Comparison of ENCODE assay signal across 8 cellular contexts in genomic region chr17:20010099-20010863, GRCh38. TPM values are rescaled to one million over a fixed set of nuclear protein-coding genes. Genes with fewer than 3 reads are reported as not detected.
DNase-seq lines count a peak whose midpoint lies in the region; ATAC-seq, FAIRE-seq and TF ChIP-seq lines count a peak whose summit lies in the region.

No MANE protein-coding gene starts in this region.

- H3K27me3 ChIP-seq in BE2C (peaks cover 21% of the 10 kb centered on the region), left ventricle myocardium inferior (ENCODE audit: low read depth) (peaks cover 71% of the 10 kb centered on the region), pancreas (peaks cover 0 to 14% (median 0%) of the 10 kb centered on the region in 4 donors)

- H3K27ac ChIP-seq in angular gyrus (ENCODE audit: low read depth, low read length) (peak overlapping the region; percentile 92), left ventricle myocardium inferior (replicated peaks) (peak overlapping the region; percentile 87), pancreas (peak overlapping the region in 1 of 4 donors; percentile 11)

- H3K9me3 ChIP-seq in BE2C (no peaks in the 10 kb centered on the region), left ventricle myocardium inferior (replicated peaks) (no peaks in the 10 kb centered on the region), pancreas (no peaks in the 10 kb centered on the region)

- TF ChIP-seq CTCF in BE2C (IDR thresholded peaks at IDR 0.05; ENCODE audit: low read depth, low read length) (peak; percentile 44), left ventricle myocardium inferior (IDR thresholded peaks at IDR 0.05; ENCODE audit: borderline replicate concordance) (peak; percentile 53), pancreas (IDR thresholded peaks at IDR 0.05) (peak in 3 of 4 donors; percentile 11 to 21 (median 19))

- no peaks in the 10 kb centered on the region for H3K4me1 ChIP-seq in BE2C
- peaks cover 18% of the 10 kb centered on the region for H3K4me1 ChIP-seq in left ventricle myocardium inferior
- H3K4me1 ChIP-seq in pancreas = no peaks in the 10 kb centered on the region

- H3K36me3 ChIP-seq in BE2C = no peaks in the 10 kb centered on the region
- H3K36me3 ChIP-seq in left ventricle myocardium inferior = no peaks in the 10 kb centered on the region
- no peaks in the 10 kb centered on the region for H3K36me3 ChIP-seq in pancreas

- no peak for FAIRE-seq in pancreas (lab: Jason Lieb, UNC)

- ATAC-seq in pancreas (peak; percentile 69 to 79 (median 74)), HG03139 (IDR thresholded peaks at IDR 0.05; ENCODE audit: unreplicated experiment) (no peak)

- DNase-seq in BE2C (peak; percentile 6), H4 (ENCODE audit: low spot score) (peak; percentile 64), NCI-H510A (lab: John Stamatoyannopoulos, UW) (peak; percentile 51), left ventricle myocardium inferior (peak; percentile 28), pancreas (peak in 4 of 6 donors; percentile 23 to 58 (median 42)), retina (no peak)

- peak overlapping the region; percentile 37 for H3K4me3 ChIP-seq in BE2C (ENCODE audit: low read depth, low read length)
- peak overlapping the region; percentile 87 for H3K4me3 ChIP-seq in left ventricle myocardium inferior
- peak overlapping the region; percentile 42 to 73 (median 65) for H3K4me3 ChIP-seq in pancreas

- WGBS in pancreas, 2 donors = 17 to 19% methylated on average over 11 of the region's 11 CpGs

- intact Hi-C loops in left ventricle myocardium inferior (cut with micrococcal nuclease) = no loop called here
- intact Hi-C loops in pancreas (cut with DNase I) = no loop called here

RNA-seq across cellular contexts. Expression of gene SPECC1, which starts 1.1 kb away (rescaled TPM):
- 0.54 TPM for polyA plus RNA-seq in BE2C (2012; ENCODE audit: insufficient read depth, insufficient read length, low read depth)
- 38.5 and 41.9 TPM in 2 replicates for total RNA-seq in H4 (2014; rRNA removed; shearing (Covaris generic))
- total RNA-seq in left ventricle myocardium inferior = 10.6 TPM
- 10 to 100 TPM in 2 of 6 donors, 1 to 10 TPM in 4; 5.8 to 22.2 (median 9.0) TPM for total RNA-seq in pancreas
- polyA plus RNA-seq in pancreas = 1 to 10 TPM; 5.6 to 7.0 TPM

RNA-seq across cellular contexts. Expression of gene AKAP10, which starts 32.7 kb away (rescaled TPM):
- 8.7 TPM for polyA plus RNA-seq in BE2C (2012; ENCODE audit: insufficient read depth, insufficient read length, low read depth)
- 12.3 and 16.1 TPM in 2 replicates for total RNA-seq in H4 (2014; rRNA removed; shearing (Covaris generic))
- total RNA-seq in left ventricle myocardium inferior (12.9 TPM), pancreas (10 to 100 TPM; 10.7 to 25.5 (median 12.8) TPM)
- polyA plus RNA-seq in pancreas = 1 to 10 TPM; 4.0 to 7.5 TPM

Comparison
In these comparisons a context has a peak if more than half of its experiments do, and no peak if none do; other contexts are left out.
1. H3K4me3 ChIP-seq: peak in every context shown above with its lines; median percentile 87 in left ventricle myocardium inferior; 65 in pancreas; 37 in BE2C.